In genomic region chr4:32073542-32073941, GRCh38 we compare ENCODE assay signal across 16 cellular contexts.
DNase-seq lines count a peak whose midpoint lies in the region; ATAC-seq and TF ChIP-seq lines count a peak whose summit lies in the region.
"Had no signal": no experiment of that assay in that cellular context is flagged by ENCODE, and none has a peak within 500 bp of the region (broad histone marks: within the 10 kb centered on the region; RNA-seq: fewer than 3 reads in every experiment).

No MANE protein-coding gene starts in this region.

- no peaks in the 10 kb centered on the region for H3K9me2 ChIP-seq in HCT116 (ENCODE audit: insufficient read depth)

- no peaks in the 10 kb centered on the region for H3K27me3 ChIP-seq in HCT116 (ENCODE audit: insufficient read depth, low read length)
- no peaks in the 10 kb centered on the region for H3K27me3 ChIP-seq in RWPE2 (ENCODE audit: insufficient read depth, poor library complexity, severe bottlenecking)
- H3K27me3 ChIP-seq: BLaER1 had no signal

- H3K9me3 ChIP-seq in HCT116 (ENCODE audit: control insufficient read depth in 1 of 2, insufficient read depth in 1 of 2, low read depth in 1 of 2, low read length in 2 of 2) (no peaks in the 10 kb centered on the region), RWPE2 (ENCODE audit: severe bottlenecking) (no peaks in the 10 kb centered on the region)
- H3K9me3 ChIP-seq: BLaER1 had no signal

- H3K27ac ChIP-seq in HCT116 (ENCODE audit: low read depth, low read length) = no peak overlapping the region
- H3K27ac ChIP-seq in RWPE2 (ENCODE audit: poor library complexity, severe bottlenecking) = peak overlapping the region; percentile 37
- H3K27ac ChIP-seq in epithelial cell of prostate = peak overlapping the region; percentile 73
- H3K27ac ChIP-seq: BLaER1 had no signal

- H3K4me1 ChIP-seq in HCT116 (ENCODE audit: control insufficient read depth in 1 of 2, insufficient read depth in 2 of 2, low read length in 2 of 2) = no peaks in the 10 kb centered on the region
- H3K4me1 ChIP-seq in RWPE2 (ENCODE audit: insufficient read depth, poor library complexity, severe bottlenecking) = peaks cover 8% of the 10 kb centered on the region
- H3K4me1 ChIP-seq: BLaER1 had no signal

- CTCF ChIA-PET in HCT116 (lab: Charles Lee) = no interaction called here

- DNase-seq in HCT116 (ENCODE audit: low read depth, low spot score) = no peak
- DNase-seq in RWPE2 (ENCODE audit: low spot score) = no peak
- peak; percentile 80 for DNase-seq in epithelial cell of prostate (ENCODE audit: low read depth, low spot score)
- no peak for DNase-seq in mesothelial cell of epicardium (ENCODE audit: low spot score in 2 of 2, unreplicated experiment in 2 of 2)
- DNase-seq in activated T-cell treated with anti-CD3 and anti-CD28 coated beads for 4 hours = no peak
- DNase-seq in NCI-H748 treated with DMSO at 0.1 percent for 48 hours (lab: John Stamatoyannopoulos, UW) = no peak
- DNase-seq: 8988T; CD4-positive, alpha-beta memory T cell; DMS153; DMS79; GDM1; GOT3; H9 had no signal

- H3K36me3 ChIP-seq in HCT116 (ENCODE audit: control insufficient read depth in 1 of 2, insufficient read depth in 2 of 2, low read length in 2 of 2) (no peaks in the 10 kb centered on the region), RWPE2 (ENCODE audit: low read depth) (no peaks in the 10 kb centered on the region)
- H3K36me3 ChIP-seq: BLaER1 had no signal

- H3K4me2 ChIP-seq in HCT116 (ENCODE audit: low read length) = no peak overlapping the region
- H3K4me2 ChIP-seq: BLaER1 had no signal

- no peaks in the 10 kb centered on the region for H3K79me2 ChIP-seq in HCT116 (ENCODE audit: insufficient read depth, low read length)

- peaks cover 2% of the 10 kb centered on the region for H3K36me3 Mint-ChIP-seq in mesothelial cell of epicardium
- H3K36me3 Mint-ChIP-seq: CD14-positive monocyte; CD4-positive, alpha-beta memory T cell had no signal

- intact Hi-C loops in HCT116 (cut with micrococcal nuclease) = no loop called here

- RAD21 ChIA-PET in HCT116 (lab: Charles Lee; ENCODE audit: low non-redundant PET in 1 of 2, low total read pairs in 2 of 2, uncharacterized antibody in 2 of 2, unreplicated experiment in 2 of 2) = no interaction called here

- H3K27me3 Mint-ChIP-seq in mesothelial cell of epicardium (ENCODE audit: low read depth) = no peaks in the 10 kb centered on the region
- H3K27me3 Mint-ChIP-seq: CD4-positive, alpha-beta memory T cell had no signal

- H3K4me3 ChIP-seq in HCT116 (replicated peaks in 1 of 2; ENCODE audit: low read depth in 1 of 2, low read length in 2 of 2) = no peak overlapping the region
- no peak overlapping the region for H3K4me3 ChIP-seq in RWPE2 (ENCODE audit: severe bottlenecking)
- H3K4me3 ChIP-seq: BLaER1 had no signal

- ATAC-seq in HCT116 (no peak), RWPE2 (ENCODE audit: low read depth) (peak; percentile 89), GM18907 (IDR thresholded peaks at IDR 0.05; ENCODE audit: unreplicated experiment) (no peak)

- TF ChIP-seq CTCF in HCT116 (IDR thresholded peaks at IDR 0.05 in 2 of 3, conservative IDR thresholded peaks at IDR 0.05 in 1 of 3; ENCODE audit: borderline replicate concordance in 1 of 3, insufficient read depth in 1 of 3, low read depth in 2 of 3, low read length in 2 of 3) (no peak), RWPE2 (IDR thresholded peaks at IDR 0.05; ENCODE audit: poor library complexity, severe bottlenecking) (no peak), mesothelial cell of epicardium (IDR thresholded peaks at IDR 0.05; ENCODE audit: unreplicated experiment) (no peak)

- H3K4me1 Mint-ChIP-seq in mesothelial cell of epicardium = peaks cover 5% of the 10 kb centered on the region
- H3K4me1 Mint-ChIP-seq: CD14-positive monocyte; CD4-positive, alpha-beta memory T cell; H9 had no signal

- peak overlapping the region; percentile 65 for H2AFZ ChIP-seq in HCT116 (ENCODE audit: low read depth, low read length, poor library complexity, severe bottlenecking)

- no peak for TF ChIP-seq RAD21 in HCT116 (IDR thresholded peaks at IDR 0.05; ENCODE audit: low read depth)

- peak overlapping the region; percentile 79 for H3K27ac Mint-ChIP-seq in mesothelial cell of epicardium
- H3K27ac Mint-ChIP-seq: CD14-positive monocyte; CD4-positive, alpha-beta memory T cell; H9 had no signal

- no TSS peak for BruUV-seq in HCT116 (replicated peaks; lab: Mats Ljungman, UMichigan)

- no peak overlapping the region for H3K9ac ChIP-seq in HCT116 (ENCODE audit: low read length)
- H3K9ac ChIP-seq: BLaER1 had no signal

- TF ChIP-seq POLR2A in HCT116 (IDR thresholded peaks at IDR 0.05; ENCODE audit: borderline replicate concordance, extremely low read depth, insufficient read depth, insufficient read length) = no peak

- peaks cover 13% of the 10 kb centered on the region for H3K9me3 Mint-ChIP-seq in mesothelial cell of epicardium
- H3K9me3 Mint-ChIP-seq: H9 had no signal

- POLR2A ChIA-PET in HCT116 (lab: Charles Lee) = no interaction called here

- no peaks in the 10 kb centered on the region for H4K20me1 ChIP-seq in HCT116 (ENCODE audit: insufficient read depth)
- H4K20me1 ChIP-seq: BLaER1 had no signal

- no peak overlapping the region for H3K4me3 Mint-ChIP-seq in mesothelial cell of epicardium
- H3K4me3 Mint-ChIP-seq: CD14-positive monocyte; CD4-positive, alpha-beta memory T cell; H9 had no signal

TF ChIP-seq in HCT116, 20 proteins besides CTCF, POLR2A, EP300 and RAD21:
- TF ChIP-seq TCF7L2 (IDR thresholded peaks at IDR 0.05; ENCODE audit: borderline replicate concordance, extremely low read depth, insufficient read depth, insufficient read length) (no peak), EZH2phosphoT487 (IDR thresholded peaks at IDR 0.05; ENCODE audit: borderline replicate concordance) (no peak), YY1 (IDR thresholded peaks at IDR 0.05; ENCODE audit: extremely low read depth, insufficient replicate concordance, low read depth, low read length) (no peak), ZFX (IDR thresholded peaks at IDR 0.05) (no peak), MAX (IDR thresholded peaks at IDR 0.05) (no peak), ZNF274 (IDR thresholded peaks at IDR 0.05; ENCODE audit: low read depth, low read length) (no peak), CBX3 (IDR thresholded peaks at IDR 0.05; ENCODE audit: low read depth) (no peak)
